20 cellular contexts compared by ENCODE assay signal in the genomic region with DNA sequence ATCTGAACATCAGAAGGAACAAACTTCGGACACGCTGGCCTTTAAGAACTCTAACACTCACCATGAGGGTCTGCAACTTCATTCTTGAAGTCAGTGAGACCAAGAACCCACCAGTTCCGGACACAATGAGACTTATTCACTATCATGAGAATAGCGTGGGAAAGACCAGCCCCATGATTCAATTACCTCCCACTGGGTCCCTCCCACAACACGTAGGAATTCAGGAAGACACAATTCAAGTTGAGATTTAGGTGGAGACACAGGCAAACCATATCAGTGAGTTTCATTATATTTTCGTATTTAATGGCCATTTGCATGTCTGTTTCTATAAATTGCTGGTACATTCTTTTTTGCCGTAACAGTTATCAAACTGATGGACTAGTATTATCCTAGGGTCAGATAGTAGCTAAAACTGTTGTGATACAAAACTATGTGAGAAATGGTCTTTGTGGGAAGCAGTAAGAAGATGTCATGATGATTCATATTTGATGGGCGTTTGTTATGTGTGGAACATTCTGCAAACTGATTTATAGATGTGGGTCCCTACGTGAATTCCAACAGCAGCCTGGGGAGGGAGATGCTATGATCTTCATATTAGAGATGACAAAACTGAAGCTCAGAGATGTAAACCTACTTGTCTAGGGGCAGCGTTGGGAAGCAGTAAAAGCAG.
DNase-seq lines count a peak whose midpoint lies in the region; ATAC-seq and TF ChIP-seq lines count a peak whose summit lies in the region.
"Had no signal": no experiment of that assay in that cellular context is flagged by ENCODE, and none has a peak within 500 bp of the region (broad histone marks: within the 10 kb centered on the region; RNA-seq: fewer than 3 reads in every experiment).

No MANE protein-coding gene starts in this region.

- H3K36me3 ChIP-seq in PC-3 (ENCODE audit: low read depth, low read length): no peaks in the 10 kb centered on the region
- no peaks in the 10 kb centered on the region for H3K36me3 ChIP-seq in osteoblast (ENCODE audit: insufficient read depth, low read length)

- TF ChIP-seq CTCF in PC-3 (conservative IDR thresholded peaks at IDR 0.05; ENCODE audit: low read depth, low read length) (no peak), fibroblast of pulmonary artery (IDR thresholded peaks at IDR 0.05; ENCODE audit: low read length, missing control alignments) (no peak), osteoblast (IDR thresholded peaks at IDR 0.05; ENCODE audit: extremely low read depth, low read depth, low read length) (no peak)

- intact Hi-C loops in PC-3 (cut with micrococcal nuclease): no loop called here

- H3K9me3 ChIP-seq in PC-3 (ENCODE audit: low read length): no peaks in the 10 kb centered on the region
- peaks cover 2% of the 10 kb centered on the region for H3K9me3 ChIP-seq in osteoblast (ENCODE audit: low read depth, low read length)

- CTCF ChIA-PET in PC-3 (lab: Charles Lee): no interaction called here

- POLR2A ChIA-PET in PC-3 (lab: Charles Lee; ENCODE audit: unreplicated experiment): no interaction called here

- ATAC-seq in PC-3: no peak

- H2AFZ ChIP-seq in PC-3 (ENCODE audit: low read length) (peak overlapping the region; percentile 54), osteoblast (ENCODE audit: low read length) (no peak overlapping the region)

- H3K9me2 ChIP-seq in PC-3 (replicated peaks; ENCODE audit: low read length): no peaks in the 10 kb centered on the region

- DNase-seq in Daoy (ENCODE audit: low read depth): peak; percentile 57
- DNase-seq in PC-3: peak; percentile 72
- DNase-seq in fibroblast of pulmonary artery (ENCODE audit: low read depth): peak; percentile 1
- peak; percentile 82 for DNase-seq in osteoblast (ENCODE audit: insufficient read length, low spot score, missing footprints)
- DNase-seq in activated CD4-positive, alpha-beta T cell treated with anti-CD3 and anti-CD28 coated beads for 1 hour: no peak
- DNase-seq in retina: no peak
- no peak for DNase-seq in SKM-1 (lab: John Stamatoyannopoulos, UW; ENCODE audit: unreplicated experiment)
- no peak for DNase-seq in T-helper 9 cell
- DNase-seq: CD4-positive, CD25-positive, alpha-beta regulatory T cell; DMS53; GDM1; H7; IMR-90; Karpas-422; NCI-H1417; NCI-H187 treated with DMSO at 0.1 percent for 48 hours; NCI-H69; NK-92 treated with Interleukin-12 subunit alpha and Interleukin-12 subunit beta, amount 100 ng/mL, for 24 hours; OCI-M1 had no signal

- peaks cover 33% of the 10 kb centered on the region for H3K4me1 ChIP-seq in PC-3 (ENCODE audit: insufficient read depth, low read length)
- no peaks in the 10 kb centered on the region for H3K4me1 ChIP-seq in osteoblast (ENCODE audit: insufficient read depth, low read length)

- H3K4me3 ChIP-seq in PC-3 (ENCODE audit: low read length): no peak overlapping the region
- H3K4me3 ChIP-seq in fibroblast of pulmonary artery (replicated peaks; ENCODE audit: low read depth, low read length): no peak overlapping the region
- no peak overlapping the region for H3K4me3 ChIP-seq in osteoblast (ENCODE audit: insufficient read depth, low read length)

- no peaks in the 10 kb centered on the region for H3K27me3 ChIP-seq in PC-3 (ENCODE audit: low read length)
- H3K27me3 ChIP-seq in osteoblast (ENCODE audit: insufficient read depth, low read length): no peaks in the 10 kb centered on the region

- peak overlapping the region; percentile 40 for H3K4me2 ChIP-seq in PC-3 (ENCODE audit: low read length)
- no peak overlapping the region for H3K4me2 ChIP-seq in osteoblast (ENCODE audit: insufficient read depth, low read length)

- peak overlapping the region; percentile 48; the same call in 1 of the 2 replicates for H3K9ac ChIP-seq in PC-3 (ENCODE audit: low read length)

- H3K27ac ChIP-seq in PC-3 (ENCODE audit: low read length) (peak overlapping the region; percentile 65), osteoblast (ENCODE audit: low read depth, low read length) (no peak overlapping the region)
- H3K27ac ChIP-seq: RWPE1 had no signal

- no peaks in the 10 kb centered on the region for H3F3A ChIP-seq in PC-3 (ENCODE audit: low read length, unreplicated experiment)

- H4K20me1 ChIP-seq in PC-3 (ENCODE audit: low read length): no peaks in the 10 kb centered on the region
- H4K20me1 ChIP-seq in osteoblast (ENCODE audit: insufficient read depth, low read length): no peaks in the 10 kb centered on the region

- no peaks in the 10 kb centered on the region for H3K79me2 ChIP-seq in PC-3 (ENCODE audit: low read length)
- H3K79me2 ChIP-seq in osteoblast (ENCODE audit: insufficient read depth, low read length): no peaks in the 10 kb centered on the region

- no TSS peak for BruUV-seq in PC-3 (replicated peaks; lab: Mats Ljungman, UMichigan)

Comparison
In these comparisons a context has a peak if more than half of its experiments do, and no peak if none do; other contexts are left out.
1. DNase-seq: peak in Daoy (single experiment), PC-3 (single experiment), fibroblast of pulmonary artery (single experiment) and osteoblast (single experiment); none in activated CD4-positive, alpha-beta T cell treated with anti-CD3 and anti-CD28 coated beads for 1 hour (single experiment), retina (single experiment), SKM-1 (single experiment) and T-helper 9 cell (single experiment).